In the genomic region with DNA sequence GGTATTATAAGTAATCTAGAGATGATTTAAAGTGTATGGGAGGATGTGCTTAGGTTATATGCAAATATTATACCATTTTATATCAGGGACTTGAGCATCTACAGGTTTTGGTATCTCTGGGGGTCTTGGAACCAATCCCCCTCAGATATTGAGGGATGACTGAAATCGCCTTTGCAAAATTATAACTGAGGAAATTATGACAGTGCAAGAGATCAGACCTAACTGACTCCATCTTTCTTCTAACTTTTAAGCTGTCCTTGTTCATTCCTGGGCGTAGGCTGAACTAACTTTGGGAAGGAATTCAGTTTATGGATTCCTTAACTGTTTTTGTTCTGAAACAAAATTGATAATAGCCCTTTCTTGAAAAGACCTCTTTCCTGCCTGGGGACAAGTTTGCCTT, we compare ENCODE assay signal across 20 cellular contexts.
DNase-seq lines count a peak whose midpoint lies in the region; ATAC-seq, FAIRE-seq and TF ChIP-seq lines count a peak whose summit lies in the region.
"Had no signal": no experiment of that assay in that cellular context is flagged by ENCODE, and none has a peak within 500 bp of the region (broad histone marks: within the 10 kb centered on the region; RNA-seq: fewer than 3 reads in every experiment).

No MANE protein-coding gene starts in this region.

- H2BK5ac ChIP-seq in IMR-90 (ENCODE audit: low read depth, low read length, poor library complexity, severe bottlenecking) (no peak overlapping the region), mesenchymal stem cell (ENCODE audit: low read depth, low read length, poor library complexity, severe bottlenecking) (peak overlapping the region; percentile 48)

- H3K9me1 ChIP-seq in IMR-90 (ENCODE audit: insufficient read depth, low read length), result peaks cover 20% of the 10 kb centered on the region

- H3K56ac ChIP-seq in IMR-90 (ENCODE audit: extremely low read depth, insufficient read depth, low read length), result no peak overlapping the region

- no peak overlapping the region for H2AFZ ChIP-seq in IMR-90 (replicated peaks; ENCODE audit: low read length, poor library complexity)
- H2AFZ ChIP-seq in astrocyte (ENCODE audit: low read depth, low read length), result no peak overlapping the region
- H2AFZ ChIP-seq in mesenchymal stem cell (ENCODE audit: low read depth, low read length), result no peak overlapping the region

- no peak overlapping the region for H2AK5ac ChIP-seq in IMR-90 (ENCODE audit: low read depth, low read length)
- peak overlapping the region; percentile 84 for H2AK5ac ChIP-seq in mesenchymal stem cell (ENCODE audit: low read length, severe bottlenecking)

- CTCF ChIA-PET in IMR-90 (lab: Yijun Ruan, JAX), result no interaction called here
- CTCF ChIA-PET in GM10248 (lab: Yijun Ruan, JAX), result interaction anchor here (1.5 kb wide), 1 partner anchor 11 kb away, joined by 5 read pairs; no protein-coding TSS in a partner anchor

- H4K20me1 ChIP-seq in IMR-90 (ENCODE audit: insufficient read depth, low read length) (no peaks in the 10 kb centered on the region), astrocyte (ENCODE audit: insufficient read depth, low read length) (no peaks in the 10 kb centered on the region)
- H4K20me1 ChIP-seq: BLaER1 treated with 17β-estradiol and CSF1 and Interleukin-3, amounts not matched to agents 10 nM and 100 nM had no signal

- no CpG with 5 or more reads among the region's 2 CpGs for WGBS in IMR-90 (ENCODE audit: extremely low coverage in 2 of 2, insufficient read length in 1 of 2), 2 experiments
- WGBS in mesenchymal stem cell, result 100% methylated on average over 2 of the region's 2 CpGs

- H3K36me3 ChIP-seq in IMR-90 (ENCODE audit: control insufficient read depth, insufficient read depth, low read length) (no peaks in the 10 kb centered on the region), astrocyte (ENCODE audit: insufficient read depth, low read length) (no peaks in the 10 kb centered on the region), mesenchymal stem cell (ENCODE audit: control insufficient read depth in 1 of 2, insufficient read depth in 2 of 2, low read depth in 1 of 2, low read length in 2 of 2) (no peaks in the 10 kb centered on the region), left lung (no peaks in the 10 kb centered on the region)
- H3K36me3 ChIP-seq: BLaER1 treated with 17β-estradiol and CSF1 and Interleukin-3, amounts not matched to agents 10 nM and 100 nM; MG63 had no signal

- no peak for TF ChIP-seq POLR2A in IMR-90 (IDR thresholded peaks at IDR 0.05; ENCODE audit: low read depth, low read length)

- H3K9me3 ChIP-seq in IMR-90 (ENCODE audit: control insufficient read depth, insufficient read depth, low read length) (no peaks in the 10 kb centered on the region), astrocyte (ENCODE audit: insufficient read depth, low read depth, low read length) (no peaks in the 10 kb centered on the region), mesenchymal stem cell (ENCODE audit: control insufficient read depth, low read length) (no peaks in the 10 kb centered on the region), left lung (no peaks in the 10 kb centered on the region)
- H3K9me3 ChIP-seq: BLaER1 treated with 17β-estradiol and CSF1 and Interleukin-3, amounts not matched to agents 10 nM and 100 nM; MG63 had no signal

- no peaks in the 10 kb centered on the region for H3K27me3 Mint-ChIP-seq in astrocyte (ENCODE audit: low read depth, unreplicated experiment)
- no peaks in the 10 kb centered on the region for H3K27me3 Mint-ChIP-seq in activated T-cell treated with anti-CD3 and anti-CD28 coated beads, Interleukin-2, amount 50 U/mL, for 24 hours

- H2BK15ac ChIP-seq in IMR-90 (ENCODE audit: low read depth, low read length) (peak overlapping the region; percentile 53; the same call in 1 of the 3 replicates), mesenchymal stem cell (ENCODE audit: low read depth, poor library complexity, severe bottlenecking) (no peak overlapping the region)

- H3K4me2 ChIP-seq in IMR-90 (ENCODE audit: low read depth, low read length) (no peak overlapping the region), astrocyte (ENCODE audit: low read length) (no peak overlapping the region), mesenchymal stem cell (ENCODE audit: low read length, poor library complexity, severe bottlenecking) (no peak overlapping the region)
- H3K4me2 ChIP-seq: BLaER1 treated with 17β-estradiol and CSF1 and Interleukin-3, amounts not matched to agents 10 nM and 100 nM had no signal

- H3K4me1 ChIP-seq in IMR-90 (ENCODE audit: control insufficient read depth, insufficient read depth, low read length) (peaks cover 9% of the 10 kb centered on the region), astrocyte (ENCODE audit: insufficient read depth, low read length) (peaks cover 30% of the 10 kb centered on the region), mesenchymal stem cell (ENCODE audit: control insufficient read depth, insufficient read depth, low read depth, low read length) (peaks cover 12% of the 10 kb centered on the region), left lung (no peaks in the 10 kb centered on the region)
- H3K4me1 ChIP-seq: BLaER1 treated with 17β-estradiol and CSF1 and Interleukin-3, amounts not matched to agents 10 nM and 100 nM had no signal

- no peak overlapping the region; the same call in 1 of the 2 replicates for H3K23ac ChIP-seq in IMR-90 (ENCODE audit: low read depth, low read length)
- H3K23ac ChIP-seq in mesenchymal stem cell (ENCODE audit: low read length in 2 of 2), result no peak overlapping the region

- peaks cover 24% of the 10 kb centered on the region for H3K4me1 Mint-ChIP-seq in astrocyte (ENCODE audit: low read depth, unreplicated experiment)
- peaks cover under 1% of the 10 kb centered on the region for H3K4me1 Mint-ChIP-seq in activated T-cell treated with anti-CD3 and anti-CD28 coated beads, Interleukin-2, amount 50 U/mL, for 24 hours (ENCODE audit: low read depth)

- H3K27ac ChIP-seq in IMR-90 (ENCODE audit: insufficient read depth, low read length) (no peak overlapping the region), astrocyte (ENCODE audit: low read depth, low read length) (peak overlapping the region; percentile 3), mesenchymal stem cell (ENCODE audit: low read length, poor library complexity, severe bottlenecking) (peak overlapping the region; percentile 55), left lung (no peak overlapping the region)
- H3K27ac ChIP-seq: BLaER1 treated with 17β-estradiol and CSF1 and Interleukin-3, amounts not matched to agents 10 nM and 100 nM had no signal

- H3K14ac ChIP-seq in IMR-90 (replicated peaks; ENCODE audit: low read depth, low read length) (peak overlapping the region; percentile 3; the same call in 1 of the 2 replicates), mesenchymal stem cell (ENCODE audit: low read length in 2 of 2) (no peak overlapping the region)

- H2AK9ac ChIP-seq in IMR-90 (replicated peaks; ENCODE audit: low read depth, low read length, poor library complexity), result no peak overlapping the region

- H2BK20ac ChIP-seq in IMR-90 (ENCODE audit: low read depth, low read length), result peak overlapping the region; percentile 80

- H3K9me3 Mint-ChIP-seq in astrocyte (ENCODE audit: unreplicated experiment), result no peaks in the 10 kb centered on the region
- H3K9me3 Mint-ChIP-seq in activated T-cell treated with anti-CD3 and anti-CD28 coated beads, Interleukin-2, amount 50 U/mL, for 24 hours, result no peaks in the 10 kb centered on the region
- H3K9me3 Mint-ChIP-seq: CD8-positive, alpha-beta T cell had no signal

- H3K18ac ChIP-seq in IMR-90 (ENCODE audit: low read depth, low read length) (no peak overlapping the region; the same call in 1 of the 2 replicates), mesenchymal stem cell (ENCODE audit: low read depth in 1 of 2, low read length in 2 of 2) (no peak overlapping the region)

- no peak for FAIRE-seq in astrocyte (lab: Jason Lieb, UNC)
- FAIRE-seq: G401.6, GM18507, K562 had no signal

- no peaks in the 10 kb centered on the region for H3K79me2 ChIP-seq in astrocyte (ENCODE audit: insufficient read depth, low read length)

- no peak overlapping the region for H2BK12ac ChIP-seq in mesenchymal stem cell (ENCODE audit: low read length in 2 of 2)

- no peaks in the 10 kb centered on the region for H3K36me3 Mint-ChIP-seq in astrocyte (ENCODE audit: low read depth, unreplicated experiment)
- H3K36me3 Mint-ChIP-seq in activated T-cell treated with anti-CD3 and anti-CD28 coated beads, Interleukin-2, amount 50 U/mL, for 24 hours (ENCODE audit: low read depth), result no peaks in the 10 kb centered on the region
- H3K36me3 Mint-ChIP-seq: CD8-positive, alpha-beta T cell had no signal

- H3K9ac ChIP-seq in IMR-90 (ENCODE audit: low read depth, low read length) (no peak overlapping the region), astrocyte (ENCODE audit: low read length) (no peak overlapping the region), mesenchymal stem cell (ENCODE audit: low read length) (no peak overlapping the region)
- H3K9ac ChIP-seq: BLaER1 treated with 17β-estradiol and CSF1 and Interleukin-3, amounts not matched to agents 10 nM and 100 nM had no signal

- H3K27me3 ChIP-seq in IMR-90 (ENCODE audit: control insufficient read depth, insufficient read depth, low read length), result no peaks in the 10 kb centered on the region
- no peaks in the 10 kb centered on the region for H3K27me3 ChIP-seq in astrocyte (ENCODE audit: insufficient read depth, low read length)
- no peaks in the 10 kb centered on the region for H3K27me3 ChIP-seq in mesenchymal stem cell (ENCODE audit: control insufficient read depth in 1 of 2, insufficient read depth in 1 of 2, low read length in 2 of 2)
- no peaks in the 10 kb centered on the region for H3K27me3 ChIP-seq in left lung
- H3K27me3 ChIP-seq: BLaER1 treated with 17β-estradiol and CSF1 and Interleukin-3, amounts not matched to agents 10 nM and 100 nM; MG63 had no signal

- in situ Hi-C loops in IMR-90 (cut with MboI; ENCODE audit: low sequenced_read_pairs), result no loop called here

- H3K4ac ChIP-seq in IMR-90 (ENCODE audit: low read depth, low read length) (peak overlapping the region; percentile 50; the same call in 1 of the 2 replicates), mesenchymal stem cell (ENCODE audit: low read depth in 1 of 2, low read length in 2 of 2) (no peak overlapping the region)

- ATAC-seq in IMR-90 (ENCODE audit: low read depth) (no peak), left lung (no peak), HG02884 (IDR thresholded peaks at IDR 0.05; ENCODE audit: unreplicated experiment) (no peak)
- ATAC-seq: CD8-positive, alpha-beta T cell; K562 had no signal

- no peak for TF ChIP-seq CTCF in IMR-90 (conservative IDR thresholded peaks at IDR 0.05; ENCODE audit: low read depth, low read length)
- TF ChIP-seq CTCF in astrocyte (IDR thresholded peaks at IDR 0.05; ENCODE audit: insufficient read depth, low read depth, low read length), result no peak
- no peak for TF ChIP-seq CTCF in left lung (IDR thresholded peaks at IDR 0.05)
- TF ChIP-seq CTCF in GM10248 (IDR thresholded peaks at IDR 0.05; ENCODE audit: control extremely low read depth, extremely low read depth, low read depth, missing control alignments), result no peak

- H3K27ac Mint-ChIP-seq in astrocyte (ENCODE audit: unreplicated experiment), result peak overlapping the region; percentile 44
- no peak overlapping the region for H3K27ac Mint-ChIP-seq in activated T-cell treated with anti-CD3 and anti-CD28 coated beads, Interleukin-2, amount 50 U/mL, for 24 hours
- H3K27ac Mint-ChIP-seq: CD8-positive, alpha-beta T cell had no signal

- POLR2A ChIA-PET in IMR-90 (lab: Charles Lee; ENCODE audit: unreplicated experiment) (no interaction called here), GM10248 (lab: Yijun Ruan, JAX) (no interaction called here)

- 0 out of 2 replicates have a peak overlapping the region, but pooled peaks have one; percentile 15 for H4K91ac ChIP-seq in IMR-90 (ENCODE audit: insufficient read depth, low read depth, low read length)
- H4K91ac ChIP-seq in mesenchymal stem cell (ENCODE audit: low read length), result no peak overlapping the region

- H3K4me3 Mint-ChIP-seq in astrocyte (ENCODE audit: unreplicated experiment), result no peak overlapping the region
- no peak overlapping the region for H3K4me3 Mint-ChIP-seq in activated T-cell treated with anti-CD3 and anti-CD28 coated beads, Interleukin-2, amount 50 U/mL, for 24 hours
- H3K4me3 Mint-ChIP-seq: CD8-positive, alpha-beta T cell had no signal

- H3K79me1 ChIP-seq in IMR-90 (ENCODE audit: low read depth in 1 of 2, low read length in 2 of 2), result no peaks in the 10 kb centered on the region
- no peaks in the 10 kb centered on the region for H3K79me1 ChIP-seq in mesenchymal stem cell (replicated peaks; ENCODE audit: low read length, poor library complexity, severe bottlenecking)

- H4K8ac ChIP-seq in IMR-90 (ENCODE audit: low read depth in 2 of 2, low read length in 2 of 2) (peak overlapping the region; percentile 22 to 43; a peak in 1 of 4 replicates), mesenchymal stem cell (ENCODE audit: low read length) (no peak overlapping the region)

- H2BK120ac ChIP-seq in IMR-90 (ENCODE audit: low read depth, low read length), result peak overlapping the region; percentile 54
- H2BK120ac ChIP-seq in mesenchymal stem cell (ENCODE audit: low read depth, low read length), result no peak overlapping the region

- dilution Hi-C loops in IMR-90 (cut with HindIII; ENCODE audit: low sequenced_read_pairs, unreplicated experiment), result no loop called here

- intact Hi-C loops in IMR-90 (cut with micrococcal nuclease), result no loop called here
- intact Hi-C loops in left lung (cut with DNase I), result no loop called here

- no peak for TF ChIP-seq RAD21 in IMR-90 (IDR thresholded peaks at IDR 0.05; ENCODE audit: low read length)

- H3K4me3 ChIP-seq in IMR-90 (ENCODE audit: insufficient read depth, low read depth, low read length), result no peak overlapping the region
- H3K4me3 ChIP-seq in astrocyte (ENCODE audit: insufficient read depth, low read depth, low read length), result no peak overlapping the region
- no peak overlapping the region for H3K4me3 ChIP-seq in mesenchymal stem cell (ENCODE audit: insufficient read depth in 1 of 2, low read depth in 1 of 2, low read length in 2 of 2)
- H3K4me3 ChIP-seq in left lung, result no peak overlapping the region
- H3K4me3 ChIP-seq: BLaER1 treated with 17β-estradiol and CSF1 and Interleukin-3, amounts not matched to agents 10 nM and 100 nM; K562; MG63 had no signal

- H4K5ac ChIP-seq in IMR-90 (ENCODE audit: low read depth, low read length), result no peak overlapping the region

- BruUV-seq in IMR-90 (replicated peaks; lab: Mats Ljungman, UMichigan), result no TSS peak

- DNase-seq in IMR-90 (no peak), astrocyte (ENCODE audit: low read depth) (no peak), mesenchymal stem cell (no peak), left lung (no peak), GM10248 (ENCODE audit: extremely low spot score) (no peak)
- DNase-seq in activated T-cell treated with anti-CD3 and anti-CD28 coated beads, Interleukin-2, amount 50 U/mL, for 24 hours, result no peak
- DNase-seq: CD8-positive, alpha-beta T cell; GOT3; MG63; NCI-H1092; NCI-H1436; NCI-H1930; NCI-H2227 treated with DMSO at 0.1 percent for 48 hours; NCI-H510A treated with DMSO at 0.1 percent for 48 hours; NCI-H748 treated with DMSO at 0.1 percent for 48 hours had no signal

Comparison
In these comparisons a context has a peak if more than half of its experiments do, and no peak if none do; other contexts are left out.
1. H3K27ac ChIP-seq: peak in astrocyte (single experiment) and mesenchymal stem cell (single experiment); none in IMR-90 (single experiment) and left lung (0 of 2).